ENCODE assay signal across 8 cellular contexts in the genomic region with DNA sequence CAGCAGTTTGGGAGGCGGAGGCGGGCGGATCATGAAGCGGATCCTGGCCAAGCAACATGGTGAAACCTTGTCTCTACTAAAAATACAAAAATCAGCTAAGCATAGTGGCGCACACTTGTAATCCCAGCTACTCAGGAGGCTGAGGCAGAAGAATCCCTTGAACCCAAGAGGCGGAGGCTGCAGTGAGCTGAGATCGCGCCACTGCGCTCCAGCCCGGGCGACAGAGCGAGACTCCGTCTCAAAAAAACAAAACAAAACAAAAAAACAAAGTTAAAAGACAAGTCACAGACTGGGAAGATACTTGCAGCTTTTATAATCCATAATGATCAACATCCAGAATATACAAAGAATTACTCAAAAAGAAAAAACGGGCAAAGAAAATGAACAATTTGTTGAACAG. TPM values are rescaled to one million over a fixed set of nuclear protein-coding genes. Genes with fewer than 3 reads are reported as not detected.
DNase-seq lines count a peak whose midpoint lies in the region; ATAC-seq, FAIRE-seq and TF ChIP-seq lines count a peak whose summit lies in the region.
"Not testable (repeated sequence)": the region's sequence is repeated elsewhere in the genome, so short reads cannot be mapped to it uniquely, and the experiment has no call there.
"Had no signal": no experiment of that assay in that cellular context is flagged by ENCODE, and none has a peak within 500 bp of the region (broad histone marks: within the 10 kb centered on the region; RNA-seq: fewer than 3 reads in every experiment).

No MANE protein-coding gene starts in this region.

- H3K36me3 ChIP-seq in astrocyte (ENCODE audit: insufficient read depth, low read length): peaks cover 23% of the 10 kb centered on the region

- not testable (repeated sequence) for ATAC-seq in stimulated activated naive B cell treated with anti-CD40 and anti-IgM and Interleukin-4, amounts not matched to agents 10 μg/mL and 1 μg/mL and 100 μg/mL, for 72 hours (replicated peaks)

- H3K4me2 ChIP-seq in astrocyte (ENCODE audit: low read length): not testable (repeated sequence)

- not testable (repeated sequence) for H3K4me3 ChIP-seq in astrocyte (ENCODE audit: insufficient read depth, low read depth, low read length)

- H4K20me1 ChIP-seq in astrocyte (ENCODE audit: insufficient read depth, low read length): not testable (repeated sequence)

- H3K4me1 ChIP-seq in astrocyte (ENCODE audit: insufficient read depth, low read length): not testable (repeated sequence)

- not testable (repeated sequence) for H3K27ac ChIP-seq in astrocyte (ENCODE audit: low read depth, low read length)

- not testable (repeated sequence) for FAIRE-seq in astrocyte (lab: Jason Lieb, UNC)

- not testable (repeated sequence) for H3K4me3 Mint-ChIP-seq in astrocyte (ENCODE audit: unreplicated experiment); stimulated activated naive B cell treated with anti-CD40 and anti-IgM and Interleukin-4, amounts not matched to agents 10 μg/mL and 1 μg/mL and 100 μg/mL, for 72 hours
- peak overlapping the region; percentile 25 for H3K4me3 Mint-ChIP-seq in neural crest cell

- H3K27me3 ChIP-seq in astrocyte (ENCODE audit: insufficient read depth, low read length): not testable (repeated sequence)

- H3K9me3 Mint-ChIP-seq in astrocyte (ENCODE audit: unreplicated experiment); neural crest cell; stimulated activated naive B cell treated with anti-CD40 and anti-IgM and Interleukin-4, amounts not matched to agents 10 μg/mL and 1 μg/mL and 100 μg/mL, for 72 hours: not testable (repeated sequence)

- not testable (repeated sequence) for H3K9me3 ChIP-seq in astrocyte (ENCODE audit: insufficient read depth, low read depth, low read length)

- not testable (repeated sequence) for TF ChIP-seq CTCF in astrocyte (IDR thresholded peaks at IDR 0.05; ENCODE audit: insufficient read depth, low read depth, low read length); neural crest cell (conservative IDR thresholded peaks at IDR 0.05)

- H3K27me3 Mint-ChIP-seq in astrocyte (ENCODE audit: low read depth, unreplicated experiment); neural crest cell (ENCODE audit: low read depth); stimulated activated naive B cell treated with anti-CD40 and anti-IgM and Interleukin-4, amounts not matched to agents 10 μg/mL and 1 μg/mL and 100 μg/mL, for 72 hours: not testable (repeated sequence)

- not testable (repeated sequence) for H3K79me2 ChIP-seq in astrocyte (ENCODE audit: insufficient read depth, low read length)

- H2AFZ ChIP-seq in astrocyte (ENCODE audit: low read depth, low read length): not testable (repeated sequence)

- not testable (repeated sequence) for H3K4me1 Mint-ChIP-seq in astrocyte (ENCODE audit: low read depth, unreplicated experiment); neural crest cell
- H3K4me1 Mint-ChIP-seq in stimulated activated naive B cell treated with anti-CD40 and anti-IgM and Interleukin-4, amounts not matched to agents 10 μg/mL and 1 μg/mL and 100 μg/mL, for 72 hours: peaks cover 2 to 19% of the 10 kb centered on the region in 2 donors

- H3K9ac ChIP-seq in astrocyte (ENCODE audit: low read length): not testable (repeated sequence)

- H3K36me3 Mint-ChIP-seq in astrocyte (ENCODE audit: low read depth, unreplicated experiment); neural crest cell (ENCODE audit: low read depth): not testable (repeated sequence)
- peaks cover 25 to 47% of the 10 kb centered on the region in 2 donors for H3K36me3 Mint-ChIP-seq in stimulated activated naive B cell treated with anti-CD40 and anti-IgM and Interleukin-4, amounts not matched to agents 10 μg/mL and 1 μg/mL and 100 μg/mL, for 72 hours

- H3K27ac Mint-ChIP-seq in astrocyte (ENCODE audit: unreplicated experiment): peak overlapping the region; percentile 5
- peak overlapping the region; percentile 62 for H3K27ac Mint-ChIP-seq in neural crest cell (ENCODE audit: unreplicated experiment)
- peak overlapping the region; percentile 79 for H3K27ac Mint-ChIP-seq in stimulated activated naive B cell treated with anti-CD40 and anti-IgM and Interleukin-4, amounts not matched to agents 10 μg/mL and 1 μg/mL and 100 μg/mL, for 72 hours

- DNase-seq in astrocyte (ENCODE audit: low read depth); neural crest cell (ENCODE audit: low read depth, low spot score); stimulated activated naive B cell treated with anti-CD40 and anti-IgM and Interleukin-4, amounts not matched to agents 10 μg/mL and 1 μg/mL and 100 μg/mL, for 72 hours: not testable (repeated sequence)

RNA-seq across cellular contexts. Expression of a gene that starts 5.6 kb away (rescaled TPM):
- 31.6 and 34.3 TPM in 2 replicates for total RNA-seq in astrocyte
- 40.7 and 41.0 TPM in 2 replicates for total RNA-seq in neural crest cell

RNA-seq across cellular contexts. Expression of a gene that starts 34.9 kb away (rescaled TPM):
- total RNA-seq in astrocyte (87.6 and 91.6 TPM in 2 replicates), neural crest cell (78.5 and 80.8 TPM in 2 replicates)

RNA-seq across cellular contexts. Expression of a gene that starts 57.2 kb away (rescaled TPM):
- 0.54 and 0.62 TPM in 2 replicates for total RNA-seq in astrocyte
- 0.19 and 0.41 TPM in 2 replicates for total RNA-seq in neural crest cell
- total RNA-seq: B cell; CD4-positive, alpha-beta T cell; CD4-positive, CD25-positive, alpha-beta regulatory T cell; CD8-positive, alpha-beta T cell; Daoy had no signal

Comparison
In these comparisons a context has a peak if more than half of its experiments do, and no peak if none do; other contexts are left out.
1. H3K27ac Mint-ChIP-seq: peak in every context shown above with its lines; median percentile 79 in stimulated activated naive B cell treated with anti-CD40 and anti-IgM and Interleukin-4, amounts not matched to agents 10 μg/mL and 1 μg/mL and 100 μg/mL, for 72 hours; 62 in neural crest cell; 5 in astrocyte.